ENCODE assay signal across 1 cellular context in the genomic region with DNA sequence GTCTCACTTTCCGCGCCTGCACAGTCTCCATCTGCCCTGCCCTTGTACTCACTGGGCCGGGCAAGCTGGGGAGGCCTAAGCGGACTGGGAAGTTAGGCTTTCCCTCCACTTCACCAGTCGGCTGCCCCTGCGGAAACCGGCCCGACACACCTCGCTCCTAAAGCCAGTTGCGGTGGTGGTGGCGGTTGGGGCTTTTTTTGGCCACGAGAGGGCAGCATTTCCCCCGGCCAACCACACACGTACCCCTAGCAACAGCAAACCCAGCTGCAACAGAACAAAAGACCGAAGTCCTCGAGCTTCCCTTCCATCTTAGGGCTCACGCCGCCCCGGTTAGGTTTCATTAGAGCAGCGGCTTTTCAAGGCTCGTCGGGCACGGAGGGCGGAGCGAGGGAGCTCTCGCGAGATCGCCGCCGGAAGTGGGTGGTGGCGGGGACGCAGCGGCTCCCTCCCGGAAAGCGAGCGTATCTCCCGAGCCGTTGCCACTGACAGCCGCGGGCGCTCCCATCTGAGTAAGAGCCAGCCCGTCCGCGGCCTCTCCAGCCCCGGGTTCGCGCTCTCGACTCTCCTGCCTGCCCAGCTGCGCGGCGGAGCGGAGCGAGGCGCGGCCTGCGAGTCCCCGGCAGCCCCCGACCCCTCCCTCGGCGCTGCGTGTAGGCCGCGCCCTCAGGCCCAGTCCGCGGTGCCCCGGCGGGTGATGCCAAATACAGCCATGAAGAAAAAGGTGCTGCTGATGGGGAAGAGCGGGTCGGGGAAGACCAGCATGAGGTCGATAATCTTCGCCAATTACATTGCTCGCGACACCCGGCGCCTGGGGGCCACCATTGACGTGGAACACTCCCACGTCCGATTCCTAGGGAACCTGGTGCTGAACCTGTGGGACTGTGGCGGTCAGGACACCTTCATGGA.
TF ChIP-seq lines count a peak whose summit lies in the region.

RRAGA (plus strand) TSS at position 462 of the 906 bp plus-strand sequence; CDS start at position 695, 233 bp downstream.

TF ChIP-seq in HepG2, 621 proteins besides CTCF, POLR2A, EP300 and RAD21 (continued from another document and continues in another):
- peak; percentile 79; the same call in 1 of the 2 replicates for TF ChIP-seq ZNF17 (CRISPR knock-in tag; IDR thresholded peaks at IDR 0.05)
- TF ChIP-seq CEBPG (CRISPR knock-in tag; IDR thresholded peaks at IDR 0.05) = peak; percentile 44; the same call in 1 of the 2 replicates
- TF ChIP-seq RBM22 (optimal IDR thresholded peaks at IDR 0.05; ENCODE audit: low read length) = peak; percentile 79
- peak; percentile 80 for TF ChIP-seq PHF20 (CRISPR knock-in tag; IDR thresholded peaks at IDR 0.05)
- TF ChIP-seq ZNF354B (CRISPR knock-in tag; IDR thresholded peaks at IDR 0.05) = 0 out of 2 replicates have a peak, but pooled peaks have one; percentile 42
- TF ChIP-seq ZNF597 (CRISPR knock-in tag; IDR thresholded peaks at IDR 0.05) = 0 out of 2 replicates have a peak, but pooled peaks have one; percentile 22
- TF ChIP-seq ZNF646 (CRISPR knock-in tag; IDR thresholded peaks at IDR 0.05) = no peak
- TF ChIP-seq EEA1 (CRISPR knock-in tag; IDR thresholded peaks at IDR 0.05; ENCODE audit: borderline replicate concordance) = peak; percentile 88; the same call in 1 of the 2 replicates
- peak; percentile 63 for TF ChIP-seq NCOA2 (CRISPR knock-in tag; IDR thresholded peaks at IDR 0.05)
- no peak for TF ChIP-seq STAT5B (CRISPR knock-in tag; IDR thresholded peaks at IDR 0.05)
- TF ChIP-seq EHMT2 (IDR thresholded peaks at IDR 0.05; ENCODE audit: borderline replicate concordance, low read depth, low read length) = no peak
- peak; percentile 92 for TF ChIP-seq ZNF605 (CRISPR knock-in tag; IDR thresholded peaks at IDR 0.05)
- no peak for TF ChIP-seq LRRFIP1 (CRISPR knock-in tag; conservative IDR thresholded peaks at IDR 0.05)
- TF ChIP-seq FOXC1 (CRISPR knock-in tag; IDR thresholded peaks at IDR 0.05; ENCODE audit: borderline replicate concordance) = peak; percentile 92; the same call in 1 of the 2 replicates
- TF ChIP-seq MIER2 (CRISPR knock-in tag; IDR thresholded peaks at IDR 0.05) = peak; percentile 65
- TF ChIP-seq ZNF234 (CRISPR knock-in tag; conservative IDR thresholded peaks at IDR 0.05) = peak; percentile 29; the same call in 1 of the 2 replicates
- TF ChIP-seq CENPT (CRISPR knock-in tag; IDR thresholded peaks at IDR 0.05; ENCODE audit: low read depth) = no peak; the same call in 1 of the 2 replicates
- no peak for TF ChIP-seq SNAPC4 (CRISPR knock-in tag; IDR thresholded peaks at IDR 0.05)
- no peak for TF ChIP-seq ARID2 (CRISPR knock-in tag; IDR thresholded peaks at IDR 0.05; ENCODE audit: borderline replicate concordance)
- no peak for TF ChIP-seq DZIP1 (CRISPR knock-in tag; IDR thresholded peaks at IDR 0.05)
- TF ChIP-seq MYC (CRISPR knock-in tag; IDR thresholded peaks at IDR 0.05; ENCODE audit: borderline replicate concordance) = peak; percentile 66; the same call in 1 of the 2 replicates
- peak; percentile 82; the same call in 1 of the 2 replicates for TF ChIP-seq MEIS1 (CRISPR knock-in tag; IDR thresholded peaks at IDR 0.05; ENCODE audit: borderline replicate concordance)
- TF ChIP-seq SMARCC2 (IDR thresholded peaks at IDR 0.05) = no peak
- no peak; the same call in 1 of the 2 replicates for TF ChIP-seq ZNF552 (CRISPR knock-in tag; IDR thresholded peaks at IDR 0.05; ENCODE audit: borderline replicate concordance)
- TF ChIP-seq RFXAP (CRISPR knock-in tag; IDR thresholded peaks at IDR 0.05; ENCODE audit: borderline replicate concordance) = peak; percentile 97
- TF ChIP-seq ARNT2 (CRISPR knock-in tag; IDR thresholded peaks at IDR 0.05; ENCODE audit: low read depth) = peak; percentile 97
- 0 out of 2 replicates have a peak, but pooled peaks have one; percentile 13 for TF ChIP-seq ZKSCAN8 (CRISPR knock-in tag; IDR thresholded peaks at IDR 0.05; ENCODE audit: borderline replicate concordance)
- peak; percentile 81 for TF ChIP-seq ZNF710 (CRISPR knock-in tag; IDR thresholded peaks at IDR 0.05; ENCODE audit: borderline replicate concordance)
- TF ChIP-seq NAIF1 (CRISPR knock-in tag; IDR thresholded peaks at IDR 0.05; ENCODE audit: borderline replicate concordance) = peak; percentile 91
- peak; percentile 92 for TF ChIP-seq ZNF501 (CRISPR knock-in tag; IDR thresholded peaks at IDR 0.05)
- TF ChIP-seq SETDB1 (CRISPR knock-in tag; IDR thresholded peaks at IDR 0.05; ENCODE audit: borderline replicate concordance) = no peak
- no peak for TF ChIP-seq SIN3B (IDR thresholded peaks at IDR 0.05; ENCODE audit: low read length)
- peak; percentile 60; the same call in 1 of the 2 replicates for TF ChIP-seq ZNF329 (CRISPR knock-in tag; IDR thresholded peaks at IDR 0.05; ENCODE audit: low read depth)
- peak; percentile 94 for TF ChIP-seq ZNF709 (CRISPR knock-in tag; IDR thresholded peaks at IDR 0.05)
